12 cellular contexts compared by ENCODE assay signal in genomic region chr5:168701641-168702040, GRCh38.
DNase-seq lines count a peak whose midpoint lies in the region.
"Had no signal": no experiment of that assay in that cellular context is flagged by ENCODE, and none has a peak within 500 bp of the region (broad histone marks: within the 10 kb centered on the region; RNA-seq: fewer than 3 reads in every experiment).

No MANE protein-coding gene starts in this region.

- intact Hi-C loops in posterior vena cava (cut with DNase I): loop anchor here in 1 of 2 donors (10.0 kb wide), 2 partner anchors 603 to 873 kb away; partner anchors contain the start of gene SLIT3

- DNase-seq in DMS 273 (lab: John Stamatoyannopoulos, UW; ENCODE audit: unreplicated experiment): peak; percentile 30
- no peak for DNase-seq in DMS 273 treated with DMSO at 0.1 percent for 48 hours (lab: John Stamatoyannopoulos, UW)
- DNase-seq in cerebellar nuclear complex (lab: John Stamatoyannopoulos, UW): peak; percentile 55 to 93
- peak; percentile 46 for DNase-seq in posterior vena cava (ENCODE audit: low spot score)
- DNase-seq in SHP77 treated with DMSO at 0.1 percent for 48 hours (lab: John Stamatoyannopoulos, UW): no peak
- DNase-seq in SKM-1 (lab: John Stamatoyannopoulos, UW; ENCODE audit: unreplicated experiment): no peak
- DNase-seq: Caco-2; CD4-positive, CD25-positive, alpha-beta regulatory T cell; CD8-positive, alpha-beta T cell; DMS53; DMS79 treated with DMSO at 0.1 percent for 48 hours; H9 had no signal

Comparison
In these comparisons a context has a peak if more than half of its experiments do, and no peak if none do; other contexts are left out.
1. DNase-seq: peak in DMS 273 (single experiment), cerebellar nuclear complex (2 of 2) and posterior vena cava (single experiment); none in DMS 273 treated with DMSO at 0.1 percent for 48 hours (single experiment), SHP77 treated with DMSO at 0.1 percent for 48 hours (single experiment) and SKM-1 (single experiment).